Comparison of ENCODE assay signal across 18 cellular contexts in genomic region chr17:75850928-75851692, GRCh38. TPM values are rescaled to one million over a fixed set of nuclear protein-coding genes. Genes with fewer than 3 reads are reported as not detected.
A peak's percentile ranks its signal among the peaks of the same experiment; 100 is the strongest.
DNase-seq lines count a peak whose midpoint lies in the region; TF ChIP-seq lines count a peak whose summit lies in the region.
"Had no signal": no experiment of that assay in that cellular context is flagged by ENCODE, and none has a peak within 500 bp of the region (broad histone marks: within the 10 kb centered on the region; RNA-seq: fewer than 3 reads in every experiment).

No MANE protein-coding gene starts in this region.

- H3K4me3 ChIP-seq in spleen (no peak overlapping the region), esophagus squamous epithelium (no peak overlapping the region)
- H3K4me3 ChIP-seq: BLaER1, left lung, SK-N-MC, thyroid gland had no signal

- H3K4me1 ChIP-seq in spleen (peaks cover 56 to 93% (median 84%) of the 10 kb centered on the region in 6 donors), esophagus squamous epithelium (peaks cover 22 to 90% (median 55%) of the 10 kb centered on the region in 3 donors)

- DNase-seq in SK-MEL-5 (ENCODE audit: low read depth, low spot score) = peak; percentile 42
- DNase-seq in cerebellum (ENCODE audit: low spot score) = peak; percentile 51
- peak; percentile 91 for DNase-seq in medulla oblongata (ENCODE audit: extremely low spot score)
- DNase-seq in spleen = no peak
- no peak for DNase-seq in NOMO-1 treated with DMSO at 0.1 percent for 48 hours (lab: John Stamatoyannopoulos, UW; ENCODE audit: unreplicated experiment)
- DNase-seq in NCI-H187 (lab: John Stamatoyannopoulos, UW) = no peak
- no peak for DNase-seq in NCI-H2029 (lab: John Stamatoyannopoulos, UW)
- no peak for DNase-seq in esophagus squamous epithelium (lab: John Stamatoyannopoulos, UW)
- DNase-seq: activated CD8-positive, alpha-beta T cell treated with anti-CD3 and anti-CD28 coated beads for 36 hours; DND-41; H9; KBM-7; NCI-H1417 treated with DMSO at 0.1 percent for 48 hours; NCI-H2227 treated with DMSO at 0.1 percent for 48 hours; thyroid gland had no signal

- no peak for TF ChIP-seq POLR2A in spleen (IDR thresholded peaks at IDR 0.05)
- TF ChIP-seq POLR2A in esophagus squamous epithelium (IDR thresholded peaks at IDR 0.05) = no peak

- intact Hi-C loops in spleen (cut with DNase I; ENCODE audit: low total_unique reads) = no loop called here
- intact Hi-C loops in esophagus squamous epithelium (cut with DNase I) = no loop called here

- no peaks in the 10 kb centered on the region for H3K9me3 ChIP-seq in spleen
- H3K9me3 ChIP-seq in esophagus squamous epithelium = no peaks in the 10 kb centered on the region
- H3K9me3 ChIP-seq: BLaER1, left lung, thyroid gland had no signal

- peak overlapping the region in 7 of 8 donors; percentile 23 to 98 (median 96) for H3K27ac ChIP-seq in spleen
- peak overlapping the region in 1 of 4 donors; percentile 16 for H3K27ac ChIP-seq in esophagus squamous epithelium
- H3K27ac ChIP-seq: BLaER1, left lung, SK-N-MC, thyroid gland had no signal

- TF ChIP-seq CTCF in spleen (IDR thresholded peaks at IDR 0.05 in 8 of 11, conservative IDR thresholded peaks at IDR 0.05 in 3 of 11) = no peak
- no peak for TF ChIP-seq CTCF in esophagus squamous epithelium (IDR thresholded peaks at IDR 0.05)

- in situ Hi-C loops in SK-MEL-5 (cut with HindIII; ENCODE audit: low pct_unique_long_range_greater_than_20kb, low sequenced_read_pairs) = no loop called here

- H3K36me3 ChIP-seq in spleen (peaks cover 2 to 74% (median 63%) of the 10 kb centered on the region in 6 donors), esophagus squamous epithelium (peaks cover 41 to 70% (median 47%) of the 10 kb centered on the region in 3 donors)

- WGBS in spleen, 5 donors = 91 to 95% (median 93%) methylated on average over 12 of the region's 12 CpGs
- 87 to 91% methylated on average over 9 to 10 of the region's 12 CpGs for WGBS in esophagus squamous epithelium, 2 donors

- H3K27me3 ChIP-seq in spleen (replicated peaks in 1 of 7) (no peaks in the 10 kb centered on the region), esophagus squamous epithelium (no peaks in the 10 kb centered on the region)
- H3K27me3 ChIP-seq: BLaER1, left lung, thyroid gland had no signal

RNA-seq across cellular contexts. Expression of gene WBP2, which starts 4.0 kb away (rescaled TPM):
- total RNA-seq in SK-MEL-5 (2014; rRNA removed; shearing (Covaris generic)) = 49.5 and 67.9 TPM in 2 replicates
- 214 and 237 TPM in 2 replicates for polyA plus RNA-seq in SK-MEL-5 (2015; cell fraction: cytosol; rRNA removed)
- 179 and 186 TPM in 2 replicates for polyA plus RNA-seq in SK-MEL-5 (2015; cell fraction: nucleus; rRNA removed)
- total RNA-seq in cerebellum (26.0 TPM), spleen (100 to 1,000 TPM in 4 of 7 donors, 10 to 100 TPM in 3; 46.7 to 144 (median 125) TPM), esophagus squamous epithelium (10 to 100 TPM; 24.9 to 44.2 (median 36.9) TPM)
- polyA plus RNA-seq in spleen = 100 to 1,000 TPM in 1 of 3 donors, 10 to 100 TPM in 2; 70.2 to 104 (median 74.1) TPM

RNA-seq across cellular contexts. Expression of gene UNC13D, which starts 6.9 kb away (rescaled TPM):
- total RNA-seq in SK-MEL-5 (2014; rRNA removed; shearing (Covaris generic)) = 1.3 and 1.8 TPM in 2 replicates
- polyA plus RNA-seq in SK-MEL-5 (2015; cell fraction: cytosol; rRNA removed) = 1.5 and 2.7 TPM in 2 replicates
- 2.4 and 10.2 TPM in 2 replicates for polyA plus RNA-seq in SK-MEL-5 (2015; cell fraction: nucleus; rRNA removed)
- total RNA-seq in cerebellum = 1.6 TPM
- total RNA-seq in spleen = 100 to 1,000 TPM in 6 of 7 donors, 10 to 100 TPM in 1; 87.1 to 187 (median 129) TPM
- 10 to 100 TPM; 36.4 to 86.1 (median 53.0) TPM for polyA plus RNA-seq in spleen
- total RNA-seq in esophagus squamous epithelium = 10 to 100 TPM; 16.5 to 21.5 (median 16.9) TPM

RNA-seq across cellular contexts. Expression of gene TRIM47, which starts 27.3 kb away (rescaled TPM):
- 7.3 and 8.1 TPM in 2 replicates for total RNA-seq in SK-MEL-5 (2014; rRNA removed; shearing (Covaris generic))
- 15.1 and 19.4 TPM in 2 replicates for polyA plus RNA-seq in SK-MEL-5 (2015; cell fraction: cytosol; rRNA removed)
- 17.8 and 28.5 TPM in 2 replicates for polyA plus RNA-seq in SK-MEL-5 (2015; cell fraction: nucleus; rRNA removed)
- total RNA-seq in cerebellum (9.9 TPM), spleen (10 to 100 TPM; 30.8 to 73.8 (median 38.5) TPM), esophagus squamous epithelium (10 to 100 TPM; 19.5 to 33.4 (median 25.5) TPM)
- 10 to 100 TPM; 28.1 to 42.0 (median 28.4) TPM for polyA plus RNA-seq in spleen

RNA-seq across cellular contexts. Expression of gene TRIM65, which starts 45.6 kb away (rescaled TPM):
- total RNA-seq in SK-MEL-5 (2014; rRNA removed; shearing (Covaris generic)) = 53.5 and 56.5 TPM in 2 replicates
- 71.7 and 103 TPM in 2 replicates for polyA plus RNA-seq in SK-MEL-5 (2015; cell fraction: cytosol; rRNA removed)
- polyA plus RNA-seq in SK-MEL-5 (2015; cell fraction: nucleus; rRNA removed) = 67.5 and 73.8 TPM in 2 replicates
- total RNA-seq in cerebellum (8.1 TPM), spleen (10 to 100 TPM; 20.0 to 26.5 (median 23.5) TPM), esophagus squamous epithelium (10 to 100 TPM; 17.3 to 24.6 (median 19.6) TPM)
- polyA plus RNA-seq in spleen = 10 to 100 TPM in 2 of 3 donors, 1 to 10 TPM in 1; 9.0 to 28.2 (median 11.6) TPM

RNA-seq across cellular contexts. Expression of gene MRPL38, which starts 53.6 kb away (rescaled TPM):
- 47.6 and 57.4 TPM in 2 replicates for total RNA-seq in SK-MEL-5 (2014; rRNA removed; shearing (Covaris generic))
- 151 and 161 TPM in 2 replicates for polyA plus RNA-seq in SK-MEL-5 (2015; cell fraction: cytosol; rRNA removed)
- polyA plus RNA-seq in SK-MEL-5 (2015; cell fraction: nucleus; rRNA removed) = 317 and 374 TPM in 2 replicates
- total RNA-seq in cerebellum (27.0 TPM), spleen (10 to 100 TPM; 40.1 to 90.6 (median 74.7) TPM), esophagus squamous epithelium (10 to 100 TPM; 40.2 to 49.2 (median 41.0) TPM)
- polyA plus RNA-seq in spleen = 10 to 100 TPM; 59.3 to 90.3 (median 80.8) TPM

Comparison
In these comparisons a context has a peak if more than half of its experiments do, and no peak if none do; other contexts are left out.
1. DNase-seq: peak in SK-MEL-5 (single experiment), cerebellum (single experiment) and medulla oblongata (single experiment); none in spleen (single experiment), NOMO-1 treated with DMSO at 0.1 percent for 48 hours (single experiment), NCI-H187 (0 of 2), NCI-H2029 (single experiment) and esophagus squamous epithelium (single experiment).